Comparison of ENCODE assay signal across 1 cellular context in the genomic region with DNA sequence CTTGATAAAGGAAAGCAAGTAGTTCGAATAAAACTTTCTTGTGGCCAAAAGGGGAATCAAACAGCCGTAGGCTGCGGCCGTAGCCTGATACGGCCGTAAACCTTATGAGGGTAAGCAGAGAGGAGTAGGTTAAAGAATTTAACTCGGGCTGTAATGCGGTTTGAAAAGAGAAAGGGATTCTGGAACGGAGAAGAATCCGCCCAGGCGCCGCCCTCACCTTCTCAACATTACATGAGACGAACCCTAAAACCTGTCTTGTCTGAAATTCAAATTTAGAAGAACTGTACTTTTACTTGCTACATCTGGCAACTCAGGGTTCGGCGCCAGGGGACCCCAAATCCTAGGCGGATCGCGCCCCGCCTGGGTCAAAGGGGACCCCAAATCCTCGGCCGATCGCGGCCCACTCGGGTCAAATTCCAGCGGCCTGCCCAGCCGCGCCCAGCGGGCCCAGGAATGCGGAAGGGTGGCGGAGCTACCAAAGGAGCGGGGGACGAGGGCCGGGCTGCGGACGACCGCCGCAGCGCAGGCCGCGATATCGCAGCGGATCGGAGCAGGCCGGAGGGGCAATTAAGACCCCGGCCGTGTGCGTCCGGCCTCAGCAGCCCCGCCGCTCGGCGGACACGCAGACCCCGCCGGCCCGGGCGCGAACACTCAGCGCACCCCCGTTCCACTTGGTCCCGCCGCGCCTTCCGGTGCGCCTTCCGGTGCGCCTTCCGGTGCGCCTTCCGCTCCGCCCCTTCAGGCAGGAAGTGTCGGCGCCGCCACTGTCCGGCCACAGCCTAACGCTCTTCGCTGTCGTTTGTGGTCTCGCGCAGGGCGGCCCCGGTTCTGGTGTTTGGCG.
TF ChIP-seq lines count a peak whose summit lies in the region.

A gene (plus strand): TSS at position 741 of the 841 bp plus-strand sequence. CDS start 10,766 bp downstream, outside the sequence.

TF ChIP-seq in HepG2, 621 proteins besides CTCF, POLR2A, EP300 and RAD21 (continued from another document):
- TF ChIP-seq, protein P1, sequence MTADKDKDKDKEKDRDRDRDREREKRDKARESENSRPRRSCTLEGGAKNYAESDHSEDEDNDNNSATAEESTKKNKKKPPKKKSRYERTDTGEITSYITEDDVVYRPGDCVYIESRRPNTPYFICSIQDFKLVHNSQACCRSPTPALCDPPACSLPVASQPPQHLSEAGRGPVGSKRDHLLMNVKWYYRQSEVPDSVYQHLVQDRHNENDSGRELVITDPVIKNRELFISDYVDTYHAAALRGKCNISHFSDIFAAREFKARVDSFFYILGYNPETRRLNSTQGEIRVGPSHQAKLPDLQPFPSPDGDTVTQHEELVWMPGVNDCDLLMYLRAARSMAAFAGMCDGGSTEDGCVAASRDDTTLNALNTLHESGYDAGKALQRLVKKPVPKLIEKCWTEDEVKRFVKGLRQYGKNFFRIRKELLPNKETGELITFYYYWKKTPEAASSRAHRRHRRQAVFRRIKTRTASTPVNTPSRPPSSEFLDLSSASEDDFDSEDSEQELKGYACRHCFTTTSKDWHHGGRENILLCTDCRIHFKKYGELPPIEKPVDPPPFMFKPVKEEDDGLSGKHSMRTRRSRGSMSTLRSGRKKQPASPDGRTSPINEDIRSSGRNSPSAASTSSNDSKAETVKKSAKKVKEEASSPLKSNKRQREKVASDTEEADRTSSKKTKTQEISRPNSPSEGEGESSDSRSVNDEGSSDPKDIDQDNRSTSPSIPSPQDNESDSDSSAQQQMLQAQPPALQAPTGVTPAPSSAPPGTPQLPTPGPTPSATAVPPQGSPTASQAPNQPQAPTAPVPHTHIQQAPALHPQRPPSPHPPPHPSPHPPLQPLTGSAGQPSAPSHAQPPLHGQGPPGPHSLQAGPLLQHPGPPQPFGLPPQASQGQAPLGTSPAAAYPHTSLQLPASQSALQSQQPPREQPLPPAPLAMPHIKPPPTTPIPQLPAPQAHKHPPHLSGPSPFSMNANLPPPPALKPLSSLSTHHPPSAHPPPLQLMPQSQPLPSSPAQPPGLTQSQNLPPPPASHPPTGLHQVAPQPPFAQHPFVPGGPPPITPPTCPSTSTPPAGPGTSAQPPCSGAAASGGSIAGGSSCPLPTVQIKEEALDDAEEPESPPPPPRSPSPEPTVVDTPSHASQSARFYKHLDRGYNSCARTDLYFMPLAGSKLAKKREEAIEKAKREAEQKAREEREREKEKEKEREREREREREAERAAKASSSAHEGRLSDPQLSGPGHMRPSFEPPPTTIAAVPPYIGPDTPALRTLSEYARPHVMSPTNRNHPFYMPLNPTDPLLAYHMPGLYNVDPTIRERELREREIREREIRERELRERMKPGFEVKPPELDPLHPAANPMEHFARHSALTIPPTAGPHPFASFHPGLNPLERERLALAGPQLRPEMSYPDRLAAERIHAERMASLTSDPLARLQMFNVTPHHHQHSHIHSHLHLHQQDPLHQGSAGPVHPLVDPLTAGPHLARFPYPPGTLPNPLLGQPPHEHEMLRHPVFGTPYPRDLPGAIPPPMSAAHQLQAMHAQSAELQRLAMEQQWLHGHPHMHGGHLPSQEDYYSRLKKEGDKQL (CRISPR knock-in tag; IDR thresholded peaks at IDR 0.05; ENCODE audit: low read depth): no peak
- TF ChIP-seq MATR3 (CRISPR knock-in tag; IDR thresholded peaks at IDR 0.05): no peak
- TF ChIP-seq U2AF2 (IDR thresholded peaks at IDR 0.05; ENCODE audit: low read depth, low read length): no peak
- no peak for TF ChIP-seq SRSF4 (IDR thresholded peaks at IDR 0.05; ENCODE audit: low read depth, low read length, poor library complexity, severe bottlenecking)
- peak; percentile 53 for TF ChIP-seq ZNF556 (CRISPR knock-in tag; IDR thresholded peaks at IDR 0.05; ENCODE audit: borderline replicate concordance)
- TF ChIP-seq, protein P2, sequence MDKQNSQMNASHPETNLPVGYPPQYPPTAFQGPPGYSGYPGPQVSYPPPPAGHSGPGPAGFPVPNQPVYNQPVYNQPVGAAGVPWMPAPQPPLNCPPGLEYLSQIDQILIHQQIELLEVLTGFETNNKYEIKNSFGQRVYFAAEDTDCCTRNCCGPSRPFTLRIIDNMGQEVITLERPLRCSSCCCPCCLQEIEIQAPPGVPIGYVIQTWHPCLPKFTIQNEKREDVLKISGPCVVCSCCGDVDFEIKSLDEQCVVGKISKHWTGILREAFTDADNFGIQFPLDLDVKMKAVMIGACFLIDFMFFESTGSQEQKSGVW (CRISPR knock-in tag; IDR thresholded peaks at IDR 0.05; ENCODE audit: borderline replicate concordance): no peak
- no peak; the same call in 1 of the 2 replicates for TF ChIP-seq ZNF253 (CRISPR knock-in tag; IDR thresholded peaks at IDR 0.05; ENCODE audit: borderline replicate concordance)
- no peak for TF ChIP-seq ZNF572 (CRISPR knock-in tag; IDR thresholded peaks at IDR 0.05)
- TF ChIP-seq HMG20B (CRISPR knock-in tag; conservative IDR thresholded peaks at IDR 0.05): no peak
- no peak for TF ChIP-seq SAFB2 (CRISPR knock-in tag; IDR thresholded peaks at IDR 0.05; ENCODE audit: borderline replicate concordance, low read depth)
